In the genomic region with DNA sequence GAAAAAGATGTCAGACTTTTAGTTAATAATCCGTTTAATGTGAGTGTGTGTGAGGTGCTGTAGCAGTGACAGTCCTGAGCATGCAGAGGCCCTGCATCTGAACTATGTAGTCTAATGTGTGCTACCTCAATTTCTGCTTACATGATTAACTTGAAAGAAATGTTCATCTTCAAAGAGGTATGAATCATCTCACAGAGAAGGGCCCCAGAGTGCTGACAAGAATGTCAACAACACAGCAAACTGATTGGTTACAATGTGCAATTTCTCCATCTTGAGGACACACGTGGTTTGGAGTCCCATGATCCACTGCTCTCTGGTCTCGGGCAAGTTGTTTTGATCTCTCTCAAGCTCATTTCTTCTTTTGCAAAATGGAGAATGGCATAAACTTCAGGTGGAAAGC, we compare ENCODE assay signal across 11 cellular contexts.
DNase-seq lines count a peak whose midpoint lies in the region; ATAC-seq and TF ChIP-seq lines count a peak whose summit lies in the region.
"Had no signal": no experiment of that assay in that cellular context is flagged by ENCODE, and none has a peak within 500 bp of the region (broad histone marks: within the 10 kb centered on the region; RNA-seq: fewer than 3 reads in every experiment).

No MANE protein-coding gene starts in this region.

- H3K9me3 Mint-ChIP-seq in activated CD4-positive, alpha-beta memory T cell treated with anti-CD3 and anti-CD28 coated beads for 36 hours = no peaks in the 10 kb centered on the region
- H3K9me3 Mint-ChIP-seq in H9 = no peaks in the 10 kb centered on the region
- H3K9me3 Mint-ChIP-seq: immature natural killer cell had no signal

- H3K9ac ChIP-seq in HCT116 (ENCODE audit: low read length) = no peak overlapping the region
- H3K9ac ChIP-seq in H9 (ENCODE audit: extremely low read depth, insufficient read length, low read length) = no peak overlapping the region

- no peaks in the 10 kb centered on the region for H3K9me3 ChIP-seq in HCT116 (ENCODE audit: control insufficient read depth in 1 of 2, insufficient read depth in 1 of 2, low read depth in 1 of 2, low read length in 2 of 2)
- H3K9me3 ChIP-seq in H9 (ENCODE audit: control insufficient read depth, low read depth, low read length) = no peaks in the 10 kb centered on the region

- peaks cover 0 to 5% of the 10 kb centered on the region in 2 experiments; a peak in 2 of 4 replicates for H3K36me3 ChIP-seq in HCT116 (ENCODE audit: control insufficient read depth in 1 of 2, insufficient read depth in 2 of 2, low read length in 2 of 2)

- H3K23me2 ChIP-seq in H9 (ENCODE audit: insufficient read length, low read depth, low read length, poor library complexity, severe bottlenecking) = no peaks in the 10 kb centered on the region

- RAD21 ChIA-PET in HCT116 (lab: Charles Lee; ENCODE audit: low non-redundant PET in 1 of 2, low total read pairs in 2 of 2, uncharacterized antibody in 2 of 2, unreplicated experiment in 2 of 2) = no interaction called here

- peak overlapping the region; percentile 75 for H3K27ac Mint-ChIP-seq in activated CD4-positive, alpha-beta memory T cell treated with anti-CD3 and anti-CD28 coated beads for 36 hours
- H3K27ac Mint-ChIP-seq in H9 = no peak overlapping the region

- H3T11ph ChIP-seq in H9 (ENCODE audit: low read length) = no peak overlapping the region

- no peak overlapping the region for H2BK5ac ChIP-seq in H9 (ENCODE audit: insufficient read length, low read length)

- no CpG with 5 or more reads among the region's 3 CpGs for WGBS in H9 (ENCODE audit: extremely low coverage, insufficient read length, low lambda C conversion rate)

- POLR2A ChIA-PET in HCT116 (lab: Charles Lee) = no interaction called here
- POLR2A ChIA-PET in activated CD4-positive, alpha-beta memory T cell treated with anti-CD3 and anti-CD28 coated beads for 36 hours (lab: Charles Lee) = no interaction called here

- no peak overlapping the region for H3K23ac ChIP-seq in H9 (ENCODE audit: insufficient read length, low read depth, low read length)

- peaks cover 30% of the 10 kb centered on the region for H3K36me3 Mint-ChIP-seq in activated CD4-positive, alpha-beta memory T cell treated with anti-CD3 and anti-CD28 coated beads for 36 hours
- H3K36me3 Mint-ChIP-seq in H9 (ENCODE audit: insufficient read depth in 1 of 3, low read depth in 3 of 3) = peaks cover 6 to 57% (median 41%) of the 10 kb centered on the region in 3 experiments; a peak in 6 of 7 replicates

- no peak overlapping the region for H4K8ac ChIP-seq in H9 (replicated peaks; ENCODE audit: insufficient read length, low read depth, low read length)

- H3K4me3 ChIP-seq in HCT116 (replicated peaks in 1 of 2; ENCODE audit: low read depth in 1 of 2, low read length in 2 of 2) (no peak overlapping the region), fibroblast of pulmonary artery (replicated peaks; ENCODE audit: low read depth, low read length) (no peak overlapping the region)

- H3K14ac ChIP-seq in H9 (ENCODE audit: insufficient read depth, low read length) = no peak overlapping the region

- TF ChIP-seq CTCF in HCT116 (IDR thresholded peaks at IDR 0.05 in 2 of 3, conservative IDR thresholded peaks at IDR 0.05 in 1 of 3; ENCODE audit: borderline replicate concordance in 1 of 3, insufficient read depth in 1 of 3, low read depth in 2 of 3, low read length in 2 of 3) = no peak
- TF ChIP-seq CTCF in fibroblast of pulmonary artery (IDR thresholded peaks at IDR 0.05; ENCODE audit: low read length, missing control alignments) = no peak
- TF ChIP-seq CTCF in H9 (conservative IDR thresholded peaks at IDR 0.05) = no peak

- H2BK15ac ChIP-seq in H9 (ENCODE audit: low read depth, low read length) = no peak overlapping the region

- peak; percentile 63 for ATAC-seq in HCT116

- no TSS peak for BruUV-seq in HCT116 (replicated peaks; lab: Mats Ljungman, UMichigan)

- TF ChIP-seq RAD21 in HCT116 (IDR thresholded peaks at IDR 0.05; ENCODE audit: low read depth) = no peak

- no peak overlapping the region for H3K4ac ChIP-seq in H9 (ENCODE audit: low read depth, low read length)

- no peaks in the 10 kb centered on the region for H3K79me1 ChIP-seq in H9 (ENCODE audit: insufficient read depth, low read depth, low read length, poor library complexity, severe bottlenecking)

- H2AFZ ChIP-seq in HCT116 (ENCODE audit: low read depth, low read length, poor library complexity, severe bottlenecking) (no peak overlapping the region), H9 (ENCODE audit: low read length) (no peak overlapping the region)

- DNase-seq in AG08395 (ENCODE audit: low spot score) = peak; percentile 46
- peak; percentile 19 for DNase-seq in HCT116 (ENCODE audit: low read depth, low spot score)
- DNase-seq in activated CD4-positive, alpha-beta memory T cell treated with anti-CD3 and anti-CD28 coated beads for 36 hours = peak; percentile 56
- peak; percentile 45 for DNase-seq in fibroblast of pulmonary artery (ENCODE audit: low read depth)
- DNase-seq in dedifferentiated amniotic fluid mesenchymal stem cell (ENCODE audit: extremely low spot score) = no peak
- DNase-seq in H9 = no peak
- no peak for DNase-seq in NCI-H524 treated with DMSO at 0.1 percent for 48 hours (lab: John Stamatoyannopoulos, UW)
- no peak for DNase-seq in posterior cingulate gyrus
- DNase-seq: immature natural killer cell, NCI-H1694 treated with DMSO at 0.1 percent for 48 hours, substantia nigra had no signal

- H3K9me2 ChIP-seq in HCT116 (ENCODE audit: insufficient read depth) = no peaks in the 10 kb centered on the region

- no peak overlapping the region for H2BK12ac ChIP-seq in H9 (ENCODE audit: insufficient read length, low read depth, low read length)

- H4K5ac ChIP-seq in H9 (ENCODE audit: insufficient read length, low read depth, low read length) = no peak overlapping the region

- H3K4me2 ChIP-seq in HCT116 (ENCODE audit: low read length) (peak overlapping the region; percentile 30), H9 (ENCODE audit: insufficient read depth, insufficient read length, low read length) (no peak overlapping the region)

- peaks cover 4 to 10% of the 10 kb centered on the region in 2 experiments; a peak in 2 of 4 replicates for H3K4me1 ChIP-seq in HCT116 (ENCODE audit: control insufficient read depth in 1 of 2, insufficient read depth in 2 of 2, low read length in 2 of 2)
- no peaks in the 10 kb centered on the region for H3K4me1 ChIP-seq in H9 (ENCODE audit: insufficient read depth, low read length)

- H4K20me1 ChIP-seq in HCT116 (ENCODE audit: insufficient read depth) (no peaks in the 10 kb centered on the region), H9 (ENCODE audit: control insufficient read depth, insufficient read depth, insufficient read length) (no peaks in the 10 kb centered on the region)

- H3K4me1 Mint-ChIP-seq in activated CD4-positive, alpha-beta memory T cell treated with anti-CD3 and anti-CD28 coated beads for 36 hours (ENCODE audit: low read depth) = peaks cover 31% of the 10 kb centered on the region
- no peaks in the 10 kb centered on the region for H3K4me1 Mint-ChIP-seq in H9

- no peak overlapping the region for H2AK5ac ChIP-seq in H9 (ENCODE audit: insufficient read length, low read length)

- no peak overlapping the region for H4K91ac ChIP-seq in H9 (ENCODE audit: insufficient read length, low read depth, low read length)

- H3K4me3 Mint-ChIP-seq in activated CD4-positive, alpha-beta memory T cell treated with anti-CD3 and anti-CD28 coated beads for 36 hours = no peak overlapping the region
- H3K4me3 Mint-ChIP-seq in H9 = no peak overlapping the region
- H3K4me3 Mint-ChIP-seq: immature natural killer cell had no signal

- H3K27ac ChIP-seq in HCT116 (ENCODE audit: low read depth, low read length) = no peak overlapping the region
- no peak overlapping the region for H3K27ac ChIP-seq in H9 (ENCODE audit: insufficient read length, low read depth, low read length)

- H2BK120ac ChIP-seq in H9 (ENCODE audit: low read depth, low read length, poor library complexity, severe bottlenecking) = no peak overlapping the region

- intact Hi-C loops in HCT116 (cut with micrococcal nuclease) (no loop called here), posterior cingulate gyrus (cut with DNase I) (no loop called here)
- intact Hi-C loops in activated CD4-positive, alpha-beta memory T cell treated with anti-CD3 and anti-CD28 coated beads for 36 hours (cut with micrococcal nuclease) = loop anchor here (1.0 to 2.0 kb wide), 2 partner anchors 265 to 425 kb away; no protein-coding TSS in a partner anchor

- no peak overlapping the region for H3K56ac ChIP-seq in H9 (ENCODE audit: insufficient read length, low read depth, low read length)

- no peak overlapping the region for H2BK20ac ChIP-seq in H9 (ENCODE audit: low read depth, low read length, poor library complexity, severe bottlenecking)

- H3K18ac ChIP-seq in H9 (ENCODE audit: insufficient read length, low read depth, low read length) = no peak overlapping the region

- H3K27me3 Mint-ChIP-seq in activated CD4-positive, alpha-beta memory T cell treated with anti-CD3 and anti-CD28 coated beads for 36 hours = no peaks in the 10 kb centered on the region
- H3K27me3 Mint-ChIP-seq in H9 (ENCODE audit: low read depth) = no peaks in the 10 kb centered on the region

- H3K27me3 ChIP-seq in HCT116 (ENCODE audit: insufficient read depth, low read length) (no peaks in the 10 kb centered on the region), H9 (ENCODE audit: insufficient read depth, low read length) (no peaks in the 10 kb centered on the region)

- CTCF ChIA-PET in HCT116 (lab: Charles Lee) = no interaction called here
- CTCF ChIA-PET in activated CD4-positive, alpha-beta memory T cell treated with anti-CD3 and anti-CD28 coated beads for 36 hours (lab: Charles Lee) = no interaction called here

- TF ChIP-seq POLR2A in HCT116 (IDR thresholded peaks at IDR 0.05; ENCODE audit: borderline replicate concordance, extremely low read depth, insufficient read depth, insufficient read length) = no peak

- no peaks in the 10 kb centered on the region for H3K79me2 ChIP-seq in HCT116 (ENCODE audit: insufficient read depth, low read length)
- H3K79me2 ChIP-seq in H9 (ENCODE audit: insufficient read depth, low read length) = no peaks in the 10 kb centered on the region

TF ChIP-seq in HCT116, 20 proteins besides CTCF, POLR2A, EP300 and RAD21:
- TF ChIP-seq, protein P1, sequence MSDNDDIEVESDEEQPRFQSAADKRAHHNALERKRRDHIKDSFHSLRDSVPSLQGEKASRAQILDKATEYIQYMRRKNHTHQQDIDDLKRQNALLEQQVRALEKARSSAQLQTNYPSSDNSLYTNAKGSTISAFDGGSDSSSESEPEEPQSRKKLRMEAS (IDR thresholded peaks at IDR 0.05) = no peak
- TF ChIP-seq FOSL1 (IDR thresholded peaks at IDR 0.05; ENCODE audit: low read depth) = peak; percentile 33; the same call in 1 of the 2 replicates

Comparison
In these comparisons a context has a peak if more than half of its experiments do, and no peak if none do; other contexts are left out.
1. DNase-seq: peak in AG08395 (single experiment), HCT116 (single experiment), activated CD4-positive, alpha-beta memory T cell treated with anti-CD3 and anti-CD28 coated beads for 36 hours (single experiment) and fibroblast of pulmonary artery (single experiment); none in dedifferentiated amniotic fluid mesenchymal stem cell (single experiment), H9 (single experiment), NCI-H524 treated with DMSO at 0.1 percent for 48 hours (single experiment) and posterior cingulate gyrus (0 of 10).